1 cellular context compared by ENCODE assay signal in the genomic region with DNA sequence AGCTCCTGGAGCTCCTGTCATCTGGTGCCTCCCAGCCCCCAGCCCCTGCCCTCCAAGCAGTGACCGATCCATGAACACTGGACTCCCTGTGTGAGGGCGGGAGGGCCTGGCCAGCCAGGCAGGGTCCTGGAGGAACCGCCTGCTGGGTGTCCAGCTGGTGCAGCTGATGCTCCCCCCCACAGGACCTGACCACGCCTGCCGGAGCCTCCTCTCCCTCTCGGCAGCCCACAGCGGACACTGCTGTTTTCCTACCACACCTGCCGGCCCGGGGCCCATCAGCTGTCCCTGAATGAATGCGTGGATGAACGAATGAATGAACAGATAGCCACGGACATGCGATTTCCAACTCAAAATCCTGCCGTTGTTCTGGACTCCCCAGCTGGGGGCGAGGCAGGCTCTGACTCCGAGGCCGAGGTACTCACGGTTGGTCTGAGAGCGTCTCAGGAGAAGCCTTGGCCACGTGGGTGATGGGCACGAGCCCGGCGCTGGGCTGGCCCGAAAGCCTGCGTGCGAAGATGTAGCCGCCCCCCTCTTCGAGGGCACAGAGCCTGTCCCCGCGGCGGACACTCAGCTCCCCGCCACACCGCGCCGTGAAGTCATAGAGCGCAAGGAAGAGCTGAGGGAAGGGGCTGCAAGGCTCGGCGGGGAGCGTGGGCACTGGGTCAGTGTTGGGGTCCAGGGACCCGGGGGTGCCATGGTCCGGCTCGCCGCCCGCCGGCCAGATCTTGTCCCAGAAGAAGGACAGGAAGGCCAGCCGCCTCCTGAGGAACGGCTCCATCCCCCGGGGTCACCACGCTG.
TF ChIP-seq lines count a peak whose summit lies in the region.

No MANE protein-coding gene starts in this region.

TF ChIP-seq in H1, 55 proteins besides CTCF, POLR2A, EP300 and RAD21:
- no peak for TF ChIP-seq CBX5 (IDR thresholded peaks at IDR 0.05; ENCODE audit: low read depth, low read length)
- no peak for TF ChIP-seq POU5F1 (IDR thresholded peaks at IDR 0.05; ENCODE audit: low read depth, low read length)
- TF ChIP-seq SUZ12 (IDR thresholded peaks at IDR 0.05; ENCODE audit: low read length), result no peak
- TF ChIP-seq ASH2L (IDR thresholded peaks at IDR 0.05; ENCODE audit: low read length), result no peak
- no peak for TF ChIP-seq KDM4A (IDR thresholded peaks at IDR 0.05; ENCODE audit: low read depth, low read length, severe bottlenecking)
- TF ChIP-seq GTF2F1 (IDR thresholded peaks at IDR 0.05; ENCODE audit: borderline replicate concordance, low read depth, low read length), result no peak
- TF ChIP-seq KDM1A (IDR thresholded peaks at IDR 0.05; ENCODE audit: borderline replicate concordance, low read length), result no peak
- TF ChIP-seq RNF2 (IDR thresholded peaks at IDR 0.05; ENCODE audit: borderline replicate concordance, low read depth, low read length, missing control alignments, poor library complexity, severe bottlenecking), result no peak
- no peak for TF ChIP-seq SIX5 (IDR thresholded peaks at IDR 0.05; ENCODE audit: low read depth, low read length)
- no peak for TF ChIP-seq CHD1 (IDR thresholded peaks at IDR 0.05; ENCODE audit: low read depth, low read length)
- TF ChIP-seq RXRA (IDR thresholded peaks at IDR 0.05; ENCODE audit: insufficient read depth, low read depth, low read length), result no peak
TF ChIP-seq in H1: peak in this region for 0.
